ENCODE assay signal across 17 cellular contexts in genomic region chr3:142106536-142106935, GRCh38.
"Had no signal": no experiment of that assay in that cellular context is flagged by ENCODE, and none has a peak within 500 bp of the region (broad histone marks: within the 10 kb centered on the region; RNA-seq: fewer than 3 reads in every experiment).

No MANE protein-coding gene starts in this region.

- H3K27me3 ChIP-seq: heart right ventricle, neutrophil, right lobe of liver, tibial nerve had no signal

- ATAC-seq: activated CD8-positive, alpha-beta T cell treated with anti-CD3 and anti-CD28 coated beads, Interleukin-2, amount 10 ng/mL, durations not matched to agents 7 days and 5 days; heart right ventricle; right lobe of liver; stimulated activated memory B cell treated with anti-CD40 and anti-IgM and Interleukin-4, amounts not matched to agents 10 μg/mL and 1 μg/mL and 100 μg/mL, for 72 hours had no signal

- H3K4me1 Mint-ChIP-seq: activated naive CD8-positive, alpha-beta T cell treated with anti-CD3 and anti-CD28 coated beads, Interleukin-2, amount 10 ng/mL, durations not matched to agents 7 days and 5 days had no signal

- H3K36me3 ChIP-seq: heart right ventricle, left ventricle myocardium inferior, neutrophil, prostate gland, right lobe of liver, tibial nerve, WERI-Rb-1 had no signal

- DNase-seq: activated CD4-positive, alpha-beta T cell treated with anti-CD3 and anti-CD28 coated beads for 48 hours; activated CD8-positive, alpha-beta memory T cell treated with anti-CD3 and anti-CD28 coated beads, Interleukin-2, amount 50 U/mL, for 48 hours; activated CD8-positive, alpha-beta T cell treated with anti-CD3 and anti-CD28 coated beads, Interleukin-2, amount 10 ng/mL, durations not matched to agents 7 days and 5 days; activated naive CD8-positive, alpha-beta T cell treated with anti-CD3 and anti-CD28 coated beads, Interleukin-2, amount 10 ng/mL, durations not matched to agents 7 days and 5 days; anterior cingulate cortex; heart right ventricle; left ventricle myocardium inferior; mesenchymal stem cell; right lobe of liver; WERI-Rb-1 had no signal

- H3K27ac ChIP-seq: heart right ventricle, left ventricle myocardium inferior, neutrophil, prostate gland, right lobe of liver, tibial nerve, WERI-Rb-1 had no signal

- H3K9me3 ChIP-seq: heart right ventricle, left ventricle myocardium inferior, neutrophil, prostate gland, right lobe of liver, tibial nerve had no signal

- H3K27ac Mint-ChIP-seq: activated CD8-positive, alpha-beta T cell treated with anti-CD3 and anti-CD28 coated beads, Interleukin-2, amount 10 ng/mL, durations not matched to agents 7 days and 5 days; activated naive CD8-positive, alpha-beta T cell treated with anti-CD3 and anti-CD28 coated beads, Interleukin-2, amount 10 ng/mL, durations not matched to agents 7 days and 5 days; stimulated activated memory B cell treated with anti-CD40 and anti-IgM and Interleukin-4, amounts not matched to agents 10 μg/mL and 1 μg/mL and 100 μg/mL, for 72 hours had no signal

- H3K4me3 ChIP-seq: heart right ventricle, left ventricle myocardium inferior, prostate gland, right lobe of liver, tibial nerve had no signal

- H3K27me3 Mint-ChIP-seq: stimulated activated memory B cell treated with anti-CD40 and anti-IgM and Interleukin-4, amounts not matched to agents 10 μg/mL and 1 μg/mL and 100 μg/mL, for 72 hours had no signal

- H3K4me1 ChIP-seq: heart right ventricle, prostate gland, right lobe of liver, tibial nerve had no signal

- H3K9me3 Mint-ChIP-seq: activated naive CD8-positive, alpha-beta T cell treated with anti-CD3 and anti-CD28 coated beads, Interleukin-2, amount 10 ng/mL, durations not matched to agents 7 days and 5 days; stimulated activated memory B cell treated with anti-CD40 and anti-IgM and Interleukin-4, amounts not matched to agents 10 μg/mL and 1 μg/mL and 100 μg/mL, for 72 hours had no signal

- H3K4me3 Mint-ChIP-seq: activated CD8-positive, alpha-beta T cell treated with anti-CD3 and anti-CD28 coated beads, Interleukin-2, amount 10 ng/mL, durations not matched to agents 7 days and 5 days; activated naive CD8-positive, alpha-beta T cell treated with anti-CD3 and anti-CD28 coated beads, Interleukin-2, amount 10 ng/mL, durations not matched to agents 7 days and 5 days; stimulated activated memory B cell treated with anti-CD40 and anti-IgM and Interleukin-4, amounts not matched to agents 10 μg/mL and 1 μg/mL and 100 μg/mL, for 72 hours had no signal

- FAIRE-seq: colon, endothelial cell of umbilical vein, keratinocyte had no signal
